ENCODE assay signal across 8 cellular contexts in the genomic region with DNA sequence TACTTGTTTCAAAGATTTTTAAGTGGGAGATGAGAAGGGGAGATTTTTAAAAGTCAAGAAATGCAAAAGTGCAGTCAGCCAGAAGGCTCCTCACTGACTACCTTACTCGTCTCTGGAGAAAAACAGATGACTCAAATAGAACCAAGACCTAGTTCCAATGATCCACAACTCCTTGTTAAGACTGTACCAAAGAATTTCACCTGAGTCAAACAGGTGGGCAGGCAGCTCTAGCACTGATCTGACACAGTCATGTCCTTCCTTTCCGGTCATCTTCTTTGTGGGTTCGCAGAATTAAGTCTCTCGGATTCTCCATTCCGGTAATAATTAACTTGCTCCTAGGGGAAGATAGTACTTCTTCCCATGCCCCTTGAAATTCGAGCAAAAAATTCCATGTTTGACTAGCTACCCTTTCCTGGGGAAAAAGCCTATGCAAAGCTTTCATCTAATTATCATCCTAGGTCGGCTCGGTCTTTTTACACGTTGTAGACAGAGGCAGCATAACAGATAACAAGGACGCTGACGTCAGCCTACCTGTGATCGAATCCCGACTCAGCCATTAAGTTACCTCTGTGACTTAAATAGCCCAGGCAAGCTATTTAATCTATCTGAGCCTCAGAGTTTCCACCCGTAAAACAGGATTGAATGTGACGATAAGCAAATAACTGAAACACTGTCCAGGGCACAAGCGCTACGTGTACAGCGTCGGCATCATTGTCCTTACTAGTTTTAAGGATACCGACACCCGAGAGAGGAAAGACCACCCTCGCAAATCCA. TPM values are rescaled to one million over a fixed set of nuclear protein-coding genes. Genes with fewer than 3 reads are reported as not detected.
DNase-seq lines count a peak whose midpoint lies in the region; ATAC-seq and TF ChIP-seq lines count a peak whose summit lies in the region.

No MANE protein-coding gene starts in this region.

- H3K4me1 ChIP-seq in left lung: peaks cover 14 to 31% of the 10 kb centered on the region in 2 donors

- H3K36me3 Mint-ChIP-seq in CD14-positive monocyte: peaks cover 32 to 48% of the 10 kb centered on the region in 2 donors

- TF ChIP-seq CTCF in CD14-positive monocyte (IDR thresholded peaks at IDR 0.05) (no peak), left lung (IDR thresholded peaks at IDR 0.05) (no peak)

- H3K27me3 ChIP-seq in left lung: peaks cover 0 to 10% of the 10 kb centered on the region in 2 donors

- H3K27me3 Mint-ChIP-seq in CD14-positive monocyte (ENCODE audit: low read depth in 3 of 3): peaks cover 9 to 17% (median 15%) of the 10 kb centered on the region in 3 donors

- intact Hi-C loops in CD14-positive monocyte (cut with micrococcal nuclease) (loop anchor here in 1 of 2 donors (5.0 kb wide), 1 partner anchor 544 kb away; a partner anchor contains a TSS), left lung (cut with DNase I) (no loop called here)

- ATAC-seq in HG02623 (IDR thresholded peaks at IDR 0.05; ENCODE audit: unreplicated experiment) (peak; percentile 6), left lung (peak; percentile 15)

- H3K36me3 ChIP-seq in left lung: peaks cover 0 to 21% of the 10 kb centered on the region in 2 donors

- H3K4me1 Mint-ChIP-seq in CD14-positive monocyte: peaks cover 26% of the 10 kb centered on the region

- no peaks in the 10 kb centered on the region for H3K9me3 ChIP-seq in left lung

- peak overlapping the region; percentile 95 to 99 (median 98) for H3K27ac Mint-ChIP-seq in CD14-positive monocyte

- H3K4me3 Mint-ChIP-seq in CD14-positive monocyte: peak overlapping the region; percentile 85 to 89

- H3K27ac ChIP-seq in left lung: peak overlapping the region; percentile 90 to 93

- peaks cover 0 to 12% (median 2%) of the 10 kb centered on the region in 7 donors for H3K9me3 Mint-ChIP-seq in CD14-positive monocyte

- DNase-seq in CD14-positive monocyte (ENCODE audit: low spot score) (no peak), T-helper 22 cell (ENCODE audit: low read depth) (peak; percentile 51), left lung (no peak), retina (no peak), DMS153 treated with DMSO at 0.1 percent for 48 hours (lab: John Stamatoyannopoulos, UW; ENCODE audit: unreplicated experiment) (no peak)
- peak; percentile 77 for DNase-seq in central memory CD4-positive, alpha-beta T cell
- peak; percentile 56 for DNase-seq in stimulated activated CD8-positive, alpha-beta memory T cell treated with anti-CD3 and anti-CD28 coated beads, Interleukin-4, amount 100 ng/mL, for 48 hours

- peak overlapping the region; percentile 82 to 84 for H3K4me3 ChIP-seq in left lung

RNA-seq across cellular contexts. Expression of a gene that starts 0.7 kb away (rescaled TPM):
- 100 to 1,000 TPM in 1 of 2 donors, 10 to 100 TPM in 1; 96.4 to 117 TPM for polyA plus RNA-seq in CD14-positive monocyte
- 10 to 100 TPM; 34.7 to 45.8 TPM for total RNA-seq in left lung

RNA-seq across cellular contexts. Expression of a gene that starts 9.0 kb away (rescaled TPM):
- polyA plus RNA-seq in CD14-positive monocyte: 10 to 100 TPM; 10.7 to 12.2 TPM
- total RNA-seq in left lung: 10 to 100 TPM; 26.1 to 31.7 TPM

RNA-seq across cellular contexts. Expression of a gene that starts 44.5 kb away (rescaled TPM):
- under 1 TPM in 1 of 2 donors, not detected in 1; 0.13 TPM for polyA plus RNA-seq in CD14-positive monocyte
- total RNA-seq in left lung: 1 to 10 TPM; 5.5 to 7.4 TPM

RNA-seq across cellular contexts. Expression of a gene that starts 44.7 kb away (rescaled TPM):
- not detected for polyA plus RNA-seq in CD14-positive monocyte
- 10 to 100 TPM in 1 of 2 donors, 1 to 10 TPM in 1; 4.9 to 11.4 TPM for total RNA-seq in left lung

Comparison
In these comparisons a context has a peak if more than half of its experiments do, and no peak if none do; other contexts are left out.
1. DNase-seq: peak in T-helper 22 cell (single experiment), central memory CD4-positive, alpha-beta T cell (single experiment) and stimulated activated CD8-positive, alpha-beta memory T cell treated with anti-CD3 and anti-CD28 coated beads, Interleukin-4, amount 100 ng/mL, for 48 hours (single experiment); none in CD14-positive monocyte (single experiment), left lung (0 of 2), retina (single experiment) and DMS153 treated with DMSO at 0.1 percent for 48 hours (single experiment).